ENCODE assay signal across 8 cellular contexts in genomic region chr1:148372051-148372726, GRCh38.
DNase-seq lines count a peak whose midpoint lies in the region; ATAC-seq, FAIRE-seq and TF ChIP-seq lines count a peak whose summit lies in the region.
"Not testable (repeated sequence)": the region's sequence is repeated elsewhere in the genome, so short reads cannot be mapped to it uniquely, and the experiment has no call there.

No MANE protein-coding gene starts in this region.

- not testable (repeated sequence) for H3K36me3 Mint-ChIP-seq in activated CD8-positive, alpha-beta T cell treated with anti-CD3 and anti-CD28 coated beads, Interleukin-2, amount 10 ng/mL, durations not matched to agents 7 days and 5 days (ENCODE audit: low read depth)

- H4K5ac ChIP-seq in H1 (ENCODE audit: insufficient read length, low read depth, low read length): not testable (repeated sequence)

- not testable (repeated sequence) for H3K4me2 ChIP-seq in A549; H1 (ENCODE audit: insufficient read depth in 1 of 2, low read depth in 2 of 2, low read length in 2 of 2)

- not testable (repeated sequence) for H3K4me1 ChIP-seq in A549; H1 (replicated peaks in 1 of 4; ENCODE audit: control insufficient read depth in 3 of 4, insufficient read depth in 4 of 4, low read length in 3 of 4)
- H3K4me1 ChIP-seq in Peyer's patch (peaks cover 0 to 12% (median 0%) of the 10 kb centered on the region in 4 donors), left lung (peaks cover 0 to 28% of the 10 kb centered on the region in 2 donors)

- not testable (repeated sequence) for H3K9me3 ChIP-seq in A549; Peyer's patch; H1 (ENCODE audit: insufficient read depth in 2 of 2, low read depth in 1 of 2, low read length in 1 of 2); left lung

- TF ChIP-seq RAD21 in A549 (conservative IDR thresholded peaks at IDR 0.05 in 1 of 2, IDR thresholded peaks at IDR 0.05 in 1 of 2); H1 (IDR thresholded peaks at IDR 0.05 in 1 of 2, conservative IDR thresholded peaks at IDR 0.05 in 1 of 2; ENCODE audit: low read depth in 2 of 2, low read length in 2 of 2): not testable (repeated sequence)

- H2BK5ac ChIP-seq in H1 (ENCODE audit: low read depth, low read length): not testable (repeated sequence)

- TF ChIP-seq EP300 in A549 (IDR thresholded peaks at IDR 0.05); H1 (IDR thresholded peaks at IDR 0.05; ENCODE audit: borderline replicate concordance in 1 of 2, low read depth in 2 of 2, low read length in 2 of 2): not testable (repeated sequence)

- H2BK12ac ChIP-seq in H1 (ENCODE audit: low read depth, low read length): not testable (repeated sequence)

- H2BK120ac ChIP-seq in H1 (replicated peaks; ENCODE audit: low read depth, low read length): not testable (repeated sequence)

- not testable (repeated sequence) for H2BK15ac ChIP-seq in H1 (ENCODE audit: low read length)

- 54% methylated on average over 2 of the region's 2 CpGs for WGBS in A549 (ENCODE audit: missing lambda C conversion rate)
- WGBS in H1 (ENCODE audit: extremely low coverage in 1 of 2, insufficient coverage in 1 of 2, insufficient read length in 1 of 2, insufficient replicate concordance in 2 of 2, low coverage in 1 of 2, low lambda C conversion rate in 2 of 2, missing lambda C conversion rate in 1 of 2), 2 experiments: 65% methylated on average over 2 of the region's 2 CpGs; no CpG with 5 or more reads in 1 of the 2 experiments

- H4K20me1 ChIP-seq in H1 (replicated peaks in 1 of 2; ENCODE audit: control insufficient read depth in 1 of 2, insufficient read depth in 2 of 2, low read length in 2 of 2): not testable (repeated sequence)

- not testable (repeated sequence) for H3K79me1 ChIP-seq in H1 (ENCODE audit: low read depth, low read length)

- peak overlapping the region; percentile 71 for H3K4me3 Mint-ChIP-seq in activated CD8-positive, alpha-beta T cell treated with anti-CD3 and anti-CD28 coated beads, Interleukin-2, amount 10 ng/mL, durations not matched to agents 7 days and 5 days

- H3K56ac ChIP-seq in H1 (replicated peaks; ENCODE audit: insufficient read length, low read depth, low read length): not testable (repeated sequence)

- DNase-seq in A549 (ENCODE audit: low read depth in 1 of 2, low spot score in 1 of 2); HL-60 (ENCODE audit: low read depth in 1 of 2, low spot score in 1 of 2); Peyer's patch; activated CD8-positive, alpha-beta T cell treated with anti-CD3 and anti-CD28 coated beads, Interleukin-2, amount 10 ng/mL, durations not matched to agents 7 days and 5 days; H1 (ENCODE audit: low read depth in 1 of 2, low spot score in 2 of 2); left lung: not testable (repeated sequence)
- DNase-seq in amniotic epithelial cell (ENCODE audit: low read depth): peak; percentile 18
- DNase-seq in renal cortical epithelial cell (ENCODE audit: low read depth): peak; percentile 62

- H3K27ac Mint-ChIP-seq in activated CD8-positive, alpha-beta T cell treated with anti-CD3 and anti-CD28 coated beads, Interleukin-2, amount 10 ng/mL, durations not matched to agents 7 days and 5 days: peak overlapping the region; percentile 98

- not testable (repeated sequence) for TF ChIP-seq POLR2A in A549 (IDR thresholded peaks at IDR 0.05; ENCODE audit: low read length); Peyer's patch (IDR thresholded peaks at IDR 0.05); H1 (IDR thresholded peaks at IDR 0.05; ENCODE audit: control extremely low read depth in 1 of 2, low read depth in 2 of 2, low read length in 2 of 2)

- not testable (repeated sequence) for H3K36me3 ChIP-seq in Peyer's patch; H1 (ENCODE audit: control insufficient read depth in 2 of 4, insufficient read depth in 4 of 4, low read length in 3 of 4); left lung

- H3K27ac ChIP-seq in A549: peak overlapping the region in 1 of 2 experiments; percentile 6; a peak in 2 of 6 replicates
- peak overlapping the region; percentile 26 for H3K27ac ChIP-seq in HL-60 (replicated peaks)
- H3K27ac ChIP-seq in Peyer's patch: peak overlapping the region in 3 of 4 donors; percentile 40 to 63 (median 54)
- not testable (repeated sequence) for H3K27ac ChIP-seq in H1 (ENCODE audit: low read depth, low read length); left lung

- not testable (repeated sequence) for FAIRE-seq in A549 (lab: Jason Lieb, UNC); H1 (lab: Jason Lieb, UNC)

- H2BK20ac ChIP-seq in H1 (ENCODE audit: low read length): not testable (repeated sequence)

- CTCF ChIA-PET in A549 (lab: Yijun Ruan, JAX) (interaction anchor here (1.1 to 4.1 kb wide), 6 partner anchors 9 to 51 kb away, joined by 3 to 30 read pairs (median 6); no protein-coding TSS in a partner anchor), H1 (lab: Charles Lee; ENCODE audit: partially characterized antibody) (interaction anchor here (0.8 to 1.8 kb wide), 6 partner anchors 8 to 34 kb away, joined by 4 to 6 read pairs (median 4); no protein-coding TSS in a partner anchor)
- CTCF ChIA-PET in activated CD8-positive, alpha-beta T cell treated with anti-CD3 and anti-CD28 coated beads, Interleukin-2, amount 10 ng/mL, durations not matched to agents 7 days and 5 days (lab: Charles Lee): interaction anchor here (0.8 to 2.3 kb wide), 10 partner anchors 9 to 151 kb away, joined by 3 to 9 read pairs (median 4); no protein-coding TSS in a partner anchor

- TF ChIP-seq CTCF in A549 (IDR thresholded peaks at IDR 0.05); HL-60 (IDR thresholded peaks at IDR 0.05; ENCODE audit: insufficient read depth, low read length); Peyer's patch (IDR thresholded peaks at IDR 0.05); H1 (IDR thresholded peaks at IDR 0.05; ENCODE audit: control extremely low read depth in 1 of 3, insufficient read depth in 1 of 3, low read depth in 1 of 3, low read length in 3 of 3); left lung (IDR thresholded peaks at IDR 0.05): not testable (repeated sequence)

- H3K9me3 Mint-ChIP-seq in activated CD8-positive, alpha-beta T cell treated with anti-CD3 and anti-CD28 coated beads, Interleukin-2, amount 10 ng/mL, durations not matched to agents 7 days and 5 days (ENCODE audit: insufficient read depth): not testable (repeated sequence)

- peak overlapping the region; percentile 76; the same call in 1 of the 2 replicates for H2AFZ ChIP-seq in H1 (ENCODE audit: low read length)

- peaks cover 59% of the 10 kb centered on the region for H3K4me1 Mint-ChIP-seq in activated CD8-positive, alpha-beta T cell treated with anti-CD3 and anti-CD28 coated beads, Interleukin-2, amount 10 ng/mL, durations not matched to agents 7 days and 5 days (ENCODE audit: low read depth)

- not testable (repeated sequence) for H3K23me2 ChIP-seq in H1 (ENCODE audit: low read depth, low read length)

- H3K27me3 ChIP-seq in HL-60 (ENCODE audit: insufficient read depth, poor library complexity, severe bottlenecking); Peyer's patch; H1 (replicated peaks in 1 of 4; ENCODE audit: control insufficient read depth in 3 of 4, extremely low read depth in 1 of 4, insufficient read depth in 3 of 4, low read length in 3 of 4); left lung: not testable (repeated sequence)

- POLR2A ChIA-PET in A549 (lab: Yijun Ruan, JAX); H1 (lab: Charles Lee; ENCODE audit: partially characterized antibody): not testable (repeated sequence)
- POLR2A ChIA-PET in activated CD8-positive, alpha-beta T cell treated with anti-CD3 and anti-CD28 coated beads, Interleukin-2, amount 10 ng/mL, durations not matched to agents 7 days and 5 days (lab: Charles Lee): interaction anchor here (1.5 to 7.7 kb wide), 4 partner anchors 16 to 151 kb away, joined by 10 to 68 read pairs (median 18); no protein-coding TSS in a partner anchor

- H3K4ac ChIP-seq in H1 (replicated peaks; ENCODE audit: insufficient read length, low read depth, low read length): not testable (repeated sequence)

- not testable (repeated sequence) for H3K79me2 ChIP-seq in H1 (ENCODE audit: control insufficient read depth in 1 of 2, insufficient read depth in 2 of 2, low read length in 2 of 2)

- not testable (repeated sequence) for H3K23ac ChIP-seq in H1 (ENCODE audit: insufficient read length)

- H3K27me3 Mint-ChIP-seq in activated CD8-positive, alpha-beta T cell treated with anti-CD3 and anti-CD28 coated beads, Interleukin-2, amount 10 ng/mL, durations not matched to agents 7 days and 5 days (ENCODE audit: low read depth): not testable (repeated sequence)

- ATAC-seq in A549: peak; percentile 33 to 48; a peak in 3 of 6 replicates
- peak; percentile 40 for ATAC-seq in activated CD8-positive, alpha-beta T cell treated with anti-CD3 and anti-CD28 coated beads, Interleukin-2, amount 10 ng/mL, durations not matched to agents 7 days and 5 days
- peak; percentile 45 for ATAC-seq in left lung

- not testable (repeated sequence) for H3K18ac ChIP-seq in H1 (ENCODE audit: extremely low read depth, low read length)

- H4K91ac ChIP-seq in H1 (replicated peaks; ENCODE audit: insufficient read length, low read length): not testable (repeated sequence)

- not testable (repeated sequence) for H4K8ac ChIP-seq in H1 (ENCODE audit: extremely low read depth, insufficient read depth, low read length)

- intact Hi-C loops in left lung (cut with DNase I): not testable (repeated sequence)

- H2AK5ac ChIP-seq in H1 (ENCODE audit: low read depth, low read length): not testable (repeated sequence)

- not testable (repeated sequence) for H3K9ac ChIP-seq in H1 (replicated peaks in 1 of 4; ENCODE audit: extremely low read depth in 1 of 4, low read depth in 3 of 4, low read length in 3 of 4)

- not testable (repeated sequence) for H3K14ac ChIP-seq in H1 (ENCODE audit: insufficient read length)

- not testable (repeated sequence) for H3K4me3 ChIP-seq in A549; HL-60 (replicated peaks; ENCODE audit: insufficient read depth, low read length); Peyer's patch; H1 (ENCODE audit: extremely low read depth in 1 of 4, insufficient read depth in 2 of 4, low read depth in 3 of 4, low read length in 4 of 4); left lung
